8 cellular contexts compared by ENCODE assay signal in the genomic region with DNA sequence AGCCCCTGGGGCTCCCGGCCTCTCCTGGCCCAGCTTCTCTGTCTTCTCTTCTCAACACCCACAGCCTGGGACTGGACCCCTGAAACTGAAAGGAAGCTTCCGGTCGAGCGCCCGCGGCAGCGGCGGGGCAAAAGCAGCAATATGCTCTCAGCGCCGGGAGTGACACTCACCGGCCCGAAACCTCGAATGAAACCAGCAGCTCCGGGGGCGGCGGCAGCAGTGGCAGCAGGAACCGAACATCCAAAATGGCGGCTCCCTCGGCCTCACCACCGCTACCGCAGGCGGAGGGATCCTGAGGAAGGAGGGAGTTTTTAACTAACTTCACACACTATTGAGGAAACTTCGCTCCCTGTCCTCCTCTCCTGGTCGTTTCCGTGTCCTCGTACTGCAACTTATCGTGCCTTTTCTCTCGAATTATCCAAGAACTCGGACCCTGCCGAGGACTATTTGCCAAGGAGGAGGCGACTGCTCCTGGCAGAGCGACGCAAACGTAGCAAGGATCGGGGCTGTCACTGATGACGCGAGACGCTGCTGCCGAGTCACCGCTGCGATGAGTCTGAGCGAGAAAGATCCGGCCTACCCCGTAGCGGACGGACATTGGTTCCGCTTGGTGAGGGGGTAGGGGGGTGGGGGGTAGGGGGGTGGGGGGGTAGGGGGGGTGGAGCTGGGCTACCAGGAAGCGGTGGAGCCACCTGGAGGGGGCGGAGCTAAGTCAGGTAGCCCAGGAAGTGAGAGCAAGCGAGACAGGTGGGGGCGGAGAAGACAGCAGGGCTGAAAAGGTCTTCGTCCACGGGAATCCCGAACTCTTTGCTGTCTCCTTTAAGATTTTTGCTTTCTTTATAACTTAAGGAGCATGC. TPM values are rescaled to one million over a fixed set of nuclear protein-coding genes. Genes with fewer than 3 reads are reported as not detected.
DNase-seq lines count a peak whose midpoint lies in the region; ATAC-seq and TF ChIP-seq lines count a peak whose summit lies in the region.

A gene (minus strand): TSS at position 242 of the 857 bp plus-strand sequence. CDS start 19,355 bp downstream, outside the sequence.

- peak within 1 kb of the TSS; percentile 92 for H3K27ac ChIP-seq in epithelial cell of prostate

- peak within 1 kb of the TSS; percentile 94 for H3K4me3 ChIP-seq in mucosa of descending colon

- intact Hi-C loops in mucosa of descending colon (cut with DNase I, micrococcal nuclease), result loop anchor here in 1 of 2 donors (5.0 kb wide), 1 partner anchor 88 kb away; a partner anchor contains a TSS

- TF ChIP-seq RAD21 in Ishikawa (IDR thresholded peaks at IDR 0.05; ENCODE audit: low read depth), result no peak

- H3K36me3 ChIP-seq in mucosa of descending colon (ENCODE audit: low read depth), result no peaks in the 10 kb centered on the region

- peak; percentile 97 for DNase-seq in DMS153 (lab: John Stamatoyannopoulos, UW)
- peak; percentile 57 for DNase-seq in OCI-M2 (lab: John Stamatoyannopoulos, UW; ENCODE audit: unreplicated experiment)
- peak; percentile 82 for DNase-seq in activated T-cell treated with anti-CD3 and anti-CD28 coated beads for 4 hours
- DNase-seq in epithelial cell of prostate (ENCODE audit: low read depth, low spot score), result peak; percentile 98
- peak; percentile 93 to 97 (median 94) for DNase-seq in mucosa of descending colon
- DNase-seq in stimulated activated CD8-positive, alpha-beta memory T cell treated with anti-CD3 and anti-CD28 coated beads, Interleukin-4, amount 100 ng/mL, for 1 hour (ENCODE audit: low read depth in 2 of 2, low spot score in 1 of 2), result peak; percentile 72 to 83

- ATAC-seq in GM21619 (IDR thresholded peaks at IDR 0.05; ENCODE audit: unreplicated experiment) (peak; percentile 68), mucosa of descending colon (peak; percentile 96)

- no peak for TF ChIP-seq CTCF in mucosa of descending colon (IDR thresholded peaks at IDR 0.05)

- peaks cover 14% of the 10 kb centered on the region for H3K4me1 ChIP-seq in mucosa of descending colon (ENCODE audit: low read depth)

- peak; percentile 28; the same call in 1 of the 2 replicates for TF ChIP-seq EP300 in Ishikawa (IDR thresholded peaks at IDR 0.05; ENCODE audit: borderline replicate concordance)

- no peaks in the 10 kb centered on the region for H3K9me3 ChIP-seq in mucosa of descending colon

TF ChIP-seq in Ishikawa, 13 proteins besides CTCF, POLR2A, EP300 and RAD21:
- TF ChIP-seq, protein P1, sequence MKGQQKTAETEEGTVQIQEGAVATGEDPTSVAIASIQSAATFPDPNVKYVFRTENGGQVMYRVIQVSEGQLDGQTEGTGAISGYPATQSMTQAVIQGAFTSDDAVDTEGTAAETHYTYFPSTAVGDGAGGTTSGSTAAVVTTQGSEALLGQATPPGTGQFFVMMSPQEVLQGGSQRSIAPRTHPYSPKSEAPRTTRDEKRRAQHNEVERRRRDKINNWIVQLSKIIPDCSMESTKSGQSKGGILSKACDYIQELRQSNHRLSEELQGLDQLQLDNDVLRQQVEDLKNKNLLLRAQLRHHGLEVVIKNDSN (IDR thresholded peaks at IDR 0.05), result no peak; the same call in 1 of the 2 replicates
- TF ChIP-seq, protein P2, sequence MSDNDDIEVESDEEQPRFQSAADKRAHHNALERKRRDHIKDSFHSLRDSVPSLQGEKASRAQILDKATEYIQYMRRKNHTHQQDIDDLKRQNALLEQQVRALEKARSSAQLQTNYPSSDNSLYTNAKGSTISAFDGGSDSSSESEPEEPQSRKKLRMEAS (IDR thresholded peaks at IDR 0.05), result no peak; the same call in 1 of the 2 replicates
- peak; percentile 97 for TF ChIP-seq CREB1 (IDR thresholded peaks at IDR 0.05; ENCODE audit: low read depth)
- TF ChIP-seq, protein P3, sequence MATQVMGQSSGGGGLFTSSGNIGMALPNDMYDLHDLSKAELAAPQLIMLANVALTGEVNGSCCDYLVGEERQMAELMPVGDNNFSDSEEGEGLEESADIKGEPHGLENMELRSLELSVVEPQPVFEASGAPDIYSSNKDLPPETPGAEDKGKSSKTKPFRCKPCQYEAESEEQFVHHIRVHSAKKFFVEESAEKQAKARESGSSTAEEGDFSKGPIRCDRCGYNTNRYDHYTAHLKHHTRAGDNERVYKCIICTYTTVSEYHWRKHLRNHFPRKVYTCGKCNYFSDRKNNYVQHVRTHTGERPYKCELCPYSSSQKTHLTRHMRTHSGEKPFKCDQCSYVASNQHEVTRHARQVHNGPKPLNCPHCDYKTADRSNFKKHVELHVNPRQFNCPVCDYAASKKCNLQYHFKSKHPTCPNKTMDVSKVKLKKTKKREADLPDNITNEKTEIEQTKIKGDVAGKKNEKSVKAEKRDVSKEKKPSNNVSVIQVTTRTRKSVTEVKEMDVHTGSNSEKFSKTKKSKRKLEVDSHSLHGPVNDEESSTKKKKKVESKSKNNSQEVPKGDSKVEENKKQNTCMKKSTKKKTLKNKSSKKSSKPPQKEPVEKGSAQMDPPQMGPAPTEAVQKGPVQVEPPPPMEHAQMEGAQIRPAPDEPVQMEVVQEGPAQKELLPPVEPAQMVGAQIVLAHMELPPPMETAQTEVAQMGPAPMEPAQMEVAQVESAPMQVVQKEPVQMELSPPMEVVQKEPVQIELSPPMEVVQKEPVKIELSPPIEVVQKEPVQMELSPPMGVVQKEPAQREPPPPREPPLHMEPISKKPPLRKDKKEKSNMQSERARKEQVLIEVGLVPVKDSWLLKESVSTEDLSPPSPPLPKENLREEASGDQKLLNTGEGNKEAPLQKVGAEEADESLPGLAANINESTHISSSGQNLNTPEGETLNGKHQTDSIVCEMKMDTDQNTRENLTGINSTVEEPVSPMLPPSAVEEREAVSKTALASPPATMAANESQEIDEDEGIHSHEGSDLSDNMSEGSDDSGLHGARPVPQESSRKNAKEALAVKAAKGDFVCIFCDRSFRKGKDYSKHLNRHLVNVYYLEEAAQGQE (IDR thresholded peaks at IDR 0.05; ENCODE audit: low read depth), result 0 out of 2 replicates have a peak, but pooled peaks have one; percentile 12
- TF ChIP-seq CEBPB (IDR thresholded peaks at IDR 0.05), result no peak
- peak; percentile 41; the same call in 1 of the 2 replicates for TF ChIP-seq TCF12 (IDR thresholded peaks at IDR 0.05; ENCODE audit: low read depth)
- TF ChIP-seq ZBTB7A (IDR thresholded peaks at IDR 0.05; ENCODE audit: low read depth), result no peak
- peak; percentile 98 for TF ChIP-seq YY1 (IDR thresholded peaks at IDR 0.05; ENCODE audit: low read depth)
- peak; percentile 61 for TF ChIP-seq EGR1 (IDR thresholded peaks at IDR 0.05)
- TF ChIP-seq NFIC (IDR thresholded peaks at IDR 0.05), result peak; percentile 54
- TF ChIP-seq FOXM1 (IDR thresholded peaks at IDR 0.05; ENCODE audit: borderline replicate concordance, low read depth), result peak; percentile 49; the same call in 1 of the 2 replicates
- TF ChIP-seq TAF1 (IDR thresholded peaks at IDR 0.05; ENCODE audit: low read depth), result peak; percentile 95
- no peak for TF ChIP-seq TEAD4 (IDR thresholded peaks at IDR 0.05)
TF ChIP-seq in Ishikawa: peak in this region for 8.

RNA-seq across cellular contexts. Expression of the gene that starts here (rescaled TPM):
- total RNA-seq in mucosa of descending colon, result 100 to 1,000 TPM in 1 of 3 donors, 10 to 100 TPM in 2; 82.9 to 108 (median 96.7) TPM

Comparison
In these comparisons a context has a peak if more than half of its experiments do, and no peak if none do; other contexts are left out.
1. Peak in every context shown above with its lines: DNase-seq, ATAC-seq, H3K4me3 ChIP-seq and H3K27ac ChIP-seq.